Comparison of ENCODE assay signal across 1 cellular context in genomic region chr20:37359836-37360235, GRCh38.
TF ChIP-seq lines count a peak whose summit lies in the region.

No MANE protein-coding gene starts in this region.

TF ChIP-seq in H1, 55 proteins besides CTCF, POLR2A, EP300 and RAD21:
- no peak for TF ChIP-seq RFX5 (IDR thresholded peaks at IDR 0.05; ENCODE audit: borderline replicate concordance, low read depth, low read length)
